In the genomic region with DNA sequence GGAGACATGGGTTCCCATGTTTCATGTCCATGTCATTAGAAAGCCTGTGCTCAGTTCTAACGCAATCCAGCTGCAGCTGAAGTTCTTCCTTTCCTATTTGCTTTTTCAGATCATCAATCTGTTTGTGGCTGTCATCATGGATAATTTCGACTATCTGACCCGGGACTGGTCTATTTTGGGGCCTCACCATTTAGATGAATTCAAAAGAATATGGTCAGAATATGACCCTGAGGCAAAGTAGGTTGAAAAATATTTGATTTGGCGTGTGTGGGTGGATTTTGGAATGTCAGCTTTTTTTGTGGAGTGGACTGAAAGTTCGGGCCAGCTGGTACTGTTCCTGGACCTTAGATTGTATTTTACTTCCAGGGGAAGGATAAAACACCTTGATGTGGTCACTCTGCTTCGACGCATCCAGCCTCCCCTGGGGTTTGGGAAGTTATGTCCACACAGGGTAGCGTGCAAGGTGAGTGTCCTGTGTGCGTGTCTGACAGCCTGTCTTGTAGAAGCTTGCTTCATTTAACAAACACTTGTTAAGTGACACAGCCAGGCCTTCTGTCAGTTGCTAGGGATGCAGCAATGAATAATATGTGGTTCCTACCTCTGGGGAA, we compare ENCODE assay signal across 2 cellular contexts.
A peak's percentile ranks its signal among the peaks of the same experiment; 100 is the strongest.
TF ChIP-seq lines count a peak whose summit lies in the region.

No MANE protein-coding gene starts in this region.

TF ChIP-seq in liver, 16 proteins besides CTCF, POLR2A, EP300 and RAD21:
- TF ChIP-seq SP1 (IDR thresholded peaks at IDR 0.05) (peak; percentile 18), HNF4A (conservative IDR thresholded peaks at IDR 0.05) (peak; percentile 50 to 69), GABPA (IDR thresholded peaks at IDR 0.05 in 1 of 2, conservative IDR thresholded peaks at IDR 0.05 in 1 of 2) (no peak), RXRA (IDR thresholded peaks at IDR 0.05) (peak in 1 of 2 donors; percentile 55), NR2F2 (IDR thresholded peaks at IDR 0.05) (no peak), YY1 (IDR thresholded peaks at IDR 0.05) (no peak), JUND (IDR thresholded peaks at IDR 0.05) (no peak), EGR1 (IDR thresholded peaks at IDR 0.05; ENCODE audit: low read depth in 2 of 2) (peak; percentile 66 to 92)

TF ChIP-seq in HepG2, 621 proteins besides CTCF, POLR2A, EP300 and RAD21:
- TF ChIP-seq ZKSCAN8 (CRISPR knock-in tag; IDR thresholded peaks at IDR 0.05; ENCODE audit: borderline replicate concordance) (no peak), MAFK (conservative IDR thresholded peaks at IDR 0.05 in 1 of 2, IDR thresholded peaks at IDR 0.05 in 1 of 2; ENCODE audit: low read length in 2 of 2) (0 out of 4 replicates have a peak, but pooled peaks of 1 of the 2 experiments have one; percentile 38)
